8 cellular contexts compared by ENCODE assay signal in genomic region chr6:31497595-31498476, GRCh38.
DNase-seq lines count a peak whose midpoint lies in the region.

MICB (plus strand) TSS chr6:31498145; CDS start chr6:31498194, 49 bp downstream.

- peaks cover 8% of the 10 kb centered on the region for H3K27me3 ChIP-seq in layer of hippocampus (ENCODE audit: control insufficient read depth, insufficient read depth, low read length)

- H3K27ac ChIP-seq in cingulate gyrus (ENCODE audit: low read depth, low read length) (peak within 1 kb of the TSS; percentile 25), layer of hippocampus (ENCODE audit: low read depth, low read length) (peak within 1 kb of the TSS; percentile 62)

- peak; percentile 89 for DNase-seq in EL
- peak; percentile 77 for DNase-seq in HCEC 1CT
- DNase-seq in NCI-H1930 (lab: John Stamatoyannopoulos, UW) = peak; percentile 28 to 47
- peak; percentile 84 to 85 for DNase-seq in activated CD4-positive, alpha-beta T cell treated with anti-CD3 and anti-CD28 coated beads for 4 hours
- peak; percentile 77 for DNase-seq in stimulated activated CD4-positive, alpha-beta T cell treated with anti-CD3 and anti-CD28 coated beads, Interleukin-2, amount 100 ng/mL, for 4 hours (ENCODE audit: low read depth)
- no peak for DNase-seq in hippocampal formation (lab: John Stamatoyannopoulos, UW)

Comparison
In these comparisons a context has a peak if more than half of its experiments do, and no peak if none do; other contexts are left out.
1. DNase-seq: peak in EL (single experiment), HCEC 1CT (single experiment), NCI-H1930 (2 of 2), activated CD4-positive, alpha-beta T cell treated with anti-CD3 and anti-CD28 coated beads for 4 hours (2 of 2) and stimulated activated CD4-positive, alpha-beta T cell treated with anti-CD3 and anti-CD28 coated beads, Interleukin-2, amount 100 ng/mL, for 4 hours (single experiment); none in hippocampal formation (0 of 2).